In the genomic region with DNA sequence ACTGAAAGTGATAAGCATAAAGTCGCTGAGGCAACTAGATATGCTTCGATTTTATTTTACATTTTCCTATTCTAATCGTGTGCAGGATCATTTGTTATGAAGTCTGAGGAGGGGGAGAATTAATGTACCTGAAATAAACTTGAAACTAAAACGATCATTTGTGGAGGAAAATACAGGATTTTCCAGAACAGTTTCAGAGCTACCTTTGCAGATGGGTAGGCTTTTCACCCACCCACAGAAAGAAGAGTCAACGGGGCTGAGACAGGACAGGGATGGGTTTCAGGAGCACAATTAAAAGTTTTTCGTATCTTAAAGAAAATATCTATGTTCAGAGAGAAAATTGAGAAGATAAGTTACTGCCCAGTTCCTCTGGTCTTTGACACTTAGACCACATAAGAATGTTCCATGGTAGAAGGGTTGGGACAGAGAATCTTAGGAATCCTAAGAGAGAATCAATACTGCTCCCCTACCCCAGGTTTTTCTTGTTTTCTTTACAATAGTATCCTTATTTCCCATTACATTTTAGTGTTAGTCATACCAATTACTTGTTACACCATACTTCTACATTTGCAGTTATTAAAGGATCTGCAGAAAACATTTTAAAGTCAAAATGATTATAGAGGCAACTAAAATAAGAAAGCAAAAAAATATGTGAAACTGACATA, we compare ENCODE assay signal across 2 cellular contexts.
TF ChIP-seq lines count a peak whose summit lies in the region.

No MANE protein-coding gene starts in this region.

TF ChIP-seq in SK-N-SH, 30 proteins besides CTCF, POLR2A, EP300 and RAD21 (continued from another document):
- no peak for TF ChIP-seq SIN3A (IDR thresholded peaks at IDR 0.05; ENCODE audit: borderline replicate concordance, low read depth, low read length)
- TF ChIP-seq RCOR1 (IDR thresholded peaks at IDR 0.05; ENCODE audit: low read length) = no peak
- TF ChIP-seq NRF1 (IDR thresholded peaks at IDR 0.05; ENCODE audit: low read depth, low read length) = no peak
- TF ChIP-seq GABPA (IDR thresholded peaks at IDR 0.05; ENCODE audit: low read depth) = no peak
- TF ChIP-seq, protein P1, sequence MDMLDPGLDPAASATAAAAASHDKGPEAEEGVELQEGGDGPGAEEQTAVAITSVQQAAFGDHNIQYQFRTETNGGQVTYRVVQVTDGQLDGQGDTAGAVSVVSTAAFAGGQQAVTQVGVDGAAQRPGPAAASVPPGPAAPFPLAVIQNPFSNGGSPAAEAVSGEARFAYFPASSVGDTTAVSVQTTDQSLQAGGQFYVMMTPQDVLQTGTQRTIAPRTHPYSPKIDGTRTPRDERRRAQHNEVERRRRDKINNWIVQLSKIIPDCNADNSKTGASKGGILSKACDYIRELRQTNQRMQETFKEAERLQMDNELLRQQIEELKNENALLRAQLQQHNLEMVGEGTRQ (IDR thresholded peaks at IDR 0.05; ENCODE audit: borderline replicate concordance, low read depth, low read length) = no peak
- TF ChIP-seq, protein P2, sequence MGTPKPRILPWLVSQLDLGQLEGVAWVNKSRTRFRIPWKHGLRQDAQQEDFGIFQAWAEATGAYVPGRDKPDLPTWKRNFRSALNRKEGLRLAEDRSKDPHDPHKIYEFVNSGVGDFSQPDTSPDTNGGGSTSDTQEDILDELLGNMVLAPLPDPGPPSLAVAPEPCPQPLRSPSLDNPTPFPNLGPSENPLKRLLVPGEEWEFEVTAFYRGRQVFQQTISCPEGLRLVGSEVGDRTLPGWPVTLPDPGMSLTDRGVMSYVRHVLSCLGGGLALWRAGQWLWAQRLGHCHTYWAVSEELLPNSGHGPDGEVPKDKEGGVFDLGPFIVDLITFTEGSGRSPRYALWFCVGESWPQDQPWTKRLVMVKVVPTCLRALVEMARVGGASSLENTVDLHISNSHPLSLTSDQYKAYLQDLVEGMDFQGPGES (IDR thresholded peaks at IDR 0.05; ENCODE audit: low read depth, low read length) = no peak
- TF ChIP-seq, protein P3, sequence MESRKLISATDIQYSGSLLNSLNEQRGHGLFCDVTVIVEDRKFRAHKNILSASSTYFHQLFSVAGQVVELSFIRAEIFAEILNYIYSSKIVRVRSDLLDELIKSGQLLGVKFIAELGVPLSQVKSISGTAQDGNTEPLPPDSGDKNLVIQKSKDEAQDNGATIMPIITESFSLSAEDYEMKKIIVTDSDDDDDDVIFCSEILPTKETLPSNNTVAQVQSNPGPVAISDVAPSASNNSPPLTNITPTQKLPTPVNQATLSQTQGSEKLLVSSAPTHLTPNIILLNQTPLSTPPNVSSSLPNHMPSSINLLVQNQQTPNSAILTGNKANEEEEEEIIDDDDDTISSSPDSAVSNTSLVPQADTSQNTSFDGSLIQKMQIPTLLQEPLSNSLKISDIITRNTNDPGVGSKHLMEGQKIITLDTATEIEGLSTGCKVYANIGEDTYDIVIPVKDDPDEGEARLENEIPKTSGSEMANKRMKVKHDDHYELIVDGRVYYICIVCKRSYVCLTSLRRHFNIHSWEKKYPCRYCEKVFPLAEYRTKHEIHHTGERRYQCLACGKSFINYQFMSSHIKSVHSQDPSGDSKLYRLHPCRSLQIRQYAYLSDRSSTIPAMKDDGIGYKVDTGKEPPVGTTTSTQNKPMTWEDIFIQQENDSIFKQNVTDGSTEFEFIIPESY (IDR thresholded peaks at IDR 0.05; ENCODE audit: borderline replicate concordance, low read depth) = no peak
- no peak for TF ChIP-seq FOXM1 (IDR thresholded peaks at IDR 0.05; ENCODE audit: low read depth)

TF ChIP-seq in SK-N-SH treated with all-trans-retinoic acid at 6 μM for 48 hours, 23 proteins besides CTCF, POLR2A, EP300 and RAD21 (continued from another document):
- TF ChIP-seq, protein P4, sequence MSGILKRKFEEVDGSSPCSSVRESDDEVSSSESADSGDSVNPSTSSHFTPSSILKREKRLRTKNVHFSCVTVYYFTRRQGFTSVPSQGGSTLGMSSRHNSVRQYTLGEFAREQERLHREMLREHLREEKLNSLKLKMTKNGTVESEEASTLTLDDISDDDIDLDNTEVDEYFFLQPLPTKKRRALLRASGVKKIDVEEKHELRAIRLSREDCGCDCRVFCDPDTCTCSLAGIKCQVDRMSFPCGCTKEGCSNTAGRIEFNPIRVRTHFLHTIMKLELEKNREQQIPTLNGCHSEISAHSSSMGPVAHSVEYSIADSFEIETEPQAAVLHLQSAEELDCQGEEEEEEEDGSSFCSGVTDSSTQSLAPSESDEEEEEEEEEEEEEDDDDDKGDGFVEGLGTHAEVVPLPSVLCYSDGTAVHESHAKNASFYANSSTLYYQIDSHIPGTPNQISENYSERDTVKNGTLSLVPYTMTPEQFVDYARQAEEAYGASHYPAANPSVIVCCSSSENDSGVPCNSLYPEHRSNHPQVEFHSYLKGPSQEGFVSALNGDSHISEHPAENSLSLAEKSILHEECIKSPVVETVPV (CRISPR knock-in tag; IDR thresholded peaks at IDR 0.05) = no peak
- TF ChIP-seq ZFP3 (CRISPR knock-in tag; IDR thresholded peaks at IDR 0.05) (no peak), RARB (CRISPR knock-in tag; IDR thresholded peaks at IDR 0.05) (no peak), ZNF70 (CRISPR knock-in tag; IDR thresholded peaks at IDR 0.05) (no peak), PPARA (CRISPR knock-in tag; IDR thresholded peaks at IDR 0.05; ENCODE audit: borderline replicate concordance) (no peak), TOX (CRISPR knock-in tag; IDR thresholded peaks at IDR 0.05; ENCODE audit: borderline replicate concordance) (no peak)
- TF ChIP-seq, protein P5, sequence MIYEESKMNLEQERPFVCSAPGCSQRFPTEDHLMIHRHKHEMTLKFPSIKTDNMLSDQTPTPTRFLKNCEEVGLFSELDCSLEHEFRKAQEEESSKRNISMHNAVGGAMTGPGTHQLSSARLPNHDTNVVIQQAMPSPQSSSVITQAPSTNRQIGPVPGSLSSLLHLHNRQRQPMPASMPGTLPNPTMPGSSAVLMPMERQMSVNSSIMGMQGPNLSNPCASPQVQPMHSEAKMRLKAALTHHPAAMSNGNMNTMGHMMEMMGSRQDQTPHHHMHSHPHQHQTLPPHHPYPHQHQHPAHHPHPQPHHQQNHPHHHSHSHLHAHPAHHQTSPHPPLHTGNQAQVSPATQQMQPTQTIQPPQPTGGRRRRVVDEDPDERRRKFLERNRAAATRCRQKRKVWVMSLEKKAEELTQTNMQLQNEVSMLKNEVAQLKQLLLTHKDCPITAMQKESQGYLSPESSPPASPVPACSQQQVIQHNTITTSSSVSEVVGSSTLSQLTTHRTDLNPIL (CRISPR knock-in tag; IDR thresholded peaks at IDR 0.05; ENCODE audit: low read depth) = no peak
